In genomic region chr12:101471878-101472277, GRCh38 we compare ENCODE assay signal across 7 cellular contexts. TPM values are rescaled to one million over a fixed set of nuclear protein-coding genes. Genes with fewer than 3 reads are reported as not detected.
"Had no signal": no experiment of that assay in that cellular context is flagged by ENCODE, and none has a peak within 500 bp of the region (broad histone marks: within the 10 kb centered on the region; RNA-seq: fewer than 3 reads in every experiment).

No MANE protein-coding gene starts in this region.

RNA-seq across cellular contexts. Expression of gene SPIC, which starts 3.3 kb away (rescaled TPM):
- total RNA-seq: GM23248, GM23338, H1, H4, H7, H9, HFFc6 had no signal
- polyA plus RNA-seq: GM23248, GM23338, H1 had no signal
